1 cellular context compared by ENCODE assay signal in the genomic region with DNA sequence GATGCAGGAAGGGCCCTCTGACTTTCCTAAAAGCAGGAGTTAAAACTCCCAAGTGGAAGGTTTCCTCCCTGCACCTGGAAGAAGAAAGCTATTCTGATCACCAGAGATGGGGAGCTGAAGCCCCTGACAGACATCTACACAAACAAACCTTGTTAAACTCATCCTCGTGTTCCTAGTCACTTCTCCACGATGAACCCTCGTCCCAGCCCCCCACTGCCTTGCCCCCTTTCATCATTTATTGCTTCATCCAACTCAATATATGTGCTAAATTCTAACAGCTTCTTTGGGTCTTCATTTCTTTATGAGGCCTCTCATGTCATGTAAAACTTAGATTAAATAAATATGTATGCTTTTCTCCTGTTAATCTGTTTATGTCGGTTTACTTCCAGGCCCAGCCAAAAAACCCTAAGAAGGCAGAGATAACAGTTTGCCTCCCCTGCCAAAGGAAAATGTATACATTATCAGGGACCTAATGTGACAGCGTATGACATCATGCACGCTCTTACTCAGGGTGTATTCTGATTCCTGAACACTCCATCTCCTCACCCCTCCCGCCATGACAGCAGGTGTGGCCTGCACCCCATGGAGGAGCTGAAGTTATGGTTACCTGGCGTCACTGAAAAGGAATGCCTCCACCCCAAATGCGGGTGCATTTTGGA.
TF ChIP-seq lines count a peak whose summit lies in the region.

No MANE protein-coding gene starts in this region.

TF ChIP-seq in K562, 482 proteins besides CTCF, POLR2A, EP300 and RAD21 (continued from another document):
- TF ChIP-seq DIDO1 (tag; IDR thresholded peaks at IDR 0.05; ENCODE audit: low read depth), result 0 out of 2 replicates have a peak, but pooled peaks have one; percentile 15
- TF ChIP-seq, protein P1, sequence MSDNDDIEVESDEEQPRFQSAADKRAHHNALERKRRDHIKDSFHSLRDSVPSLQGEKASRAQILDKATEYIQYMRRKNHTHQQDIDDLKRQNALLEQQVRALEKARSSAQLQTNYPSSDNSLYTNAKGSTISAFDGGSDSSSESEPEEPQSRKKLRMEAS (CRISPR knock-in tag; IDR thresholded peaks at IDR 0.05), result peak; percentile 74; the same call in 1 of the 2 replicates
